In the genomic region with DNA sequence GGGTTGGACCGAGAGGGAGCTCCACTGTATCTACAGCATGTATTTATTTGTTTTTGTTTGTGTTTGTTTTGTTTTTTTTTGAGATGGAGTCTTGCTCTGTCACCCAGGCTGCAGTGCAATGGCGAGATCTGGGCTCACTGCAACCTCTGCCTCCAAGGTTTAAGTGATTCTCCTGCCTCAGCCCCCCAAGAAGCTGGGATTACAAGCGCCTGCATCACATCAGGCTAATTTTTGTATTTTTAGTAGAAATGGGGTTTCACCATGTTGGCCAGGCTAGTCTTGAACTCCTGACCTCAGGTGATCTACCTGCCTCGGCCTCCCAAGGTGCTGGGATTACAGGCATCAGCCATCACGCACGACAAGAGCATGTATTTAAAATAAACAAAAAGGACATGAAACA, we compare ENCODE assay signal across 4 cellular contexts. TPM values are rescaled to one million over a fixed set of nuclear protein-coding genes. Genes with fewer than 3 reads are reported as not detected.
"Had no signal": no experiment of that assay in that cellular context is flagged by ENCODE, and none has a peak within 500 bp of the region (broad histone marks: within the 10 kb centered on the region; RNA-seq: fewer than 3 reads in every experiment).

No MANE protein-coding gene starts in this region.

RNA-seq across cellular contexts. Expression of a gene that starts 18.8 kb away (rescaled TPM):
- total RNA-seq: cardiac muscle cell, NCI-H460, PC-9, SK-MEL-5 had no signal
